1 cellular context compared by ENCODE assay signal in genomic region chr6:26553739-26554668, GRCh38.
A peak's percentile ranks its signal among the peaks of the same experiment; 100 is the strongest.
TF ChIP-seq lines count a peak whose summit lies in the region.

No MANE protein-coding gene starts in this region.

TF ChIP-seq in HepG2, 621 proteins besides CTCF, POLR2A, EP300 and RAD21 (continued from another document and continues in another):
- no peak for TF ChIP-seq ZNF276 (CRISPR knock-in tag; IDR thresholded peaks at IDR 0.05; ENCODE audit: low read depth)
- no peak for TF ChIP-seq HOXA9 (CRISPR knock-in tag; IDR thresholded peaks at IDR 0.05; ENCODE audit: borderline replicate concordance)
- peak; percentile 66 for TF ChIP-seq PHF5A (CRISPR knock-in tag; IDR thresholded peaks at IDR 0.05; ENCODE audit: low read depth, unreplicated experiment)
- TF ChIP-seq RXRB (CRISPR knock-in tag; IDR thresholded peaks at IDR 0.05; ENCODE audit: borderline replicate concordance) = peak; percentile 53; the same call in 1 of the 2 replicates
- peak; percentile 26; the same call in 1 of the 2 replicates for TF ChIP-seq PHF20 (CRISPR knock-in tag; IDR thresholded peaks at IDR 0.05)
- TF ChIP-seq MEIS2 (CRISPR knock-in tag; IDR thresholded peaks at IDR 0.05) = peak; percentile 28; the same call in 1 of the 2 replicates
- TF ChIP-seq HOXA5 (CRISPR knock-in tag; IDR thresholded peaks at IDR 0.05) = peak; percentile 88
- TF ChIP-seq YY1 (IDR thresholded peaks at IDR 0.05; ENCODE audit: insufficient read depth, insufficient replicate concordance, low read depth, low read length) = no peak
- TF ChIP-seq ARID4A (CRISPR knock-in tag; IDR thresholded peaks at IDR 0.05; ENCODE audit: borderline replicate concordance) = peak; percentile 51; the same call in 1 of the 2 replicates
- TF ChIP-seq ZNF24 (IDR thresholded peaks at IDR 0.05) = peak; percentile 99
- peak; percentile 70 for TF ChIP-seq BCL6 (CRISPR knock-in tag; IDR thresholded peaks at IDR 0.05)
- no peak for TF ChIP-seq PREB (CRISPR knock-in tag; IDR thresholded peaks at IDR 0.05)
- TF ChIP-seq CEBPB (IDR thresholded peaks at IDR 0.05; ENCODE audit: borderline replicate concordance, low read depth, low read length) = peak; percentile 40; the same call in 1 of the 2 replicates
- TF ChIP-seq ZNF292 (CRISPR knock-in tag; IDR thresholded peaks at IDR 0.05; ENCODE audit: borderline replicate concordance, low read depth) = no peak
- TF ChIP-seq ZKSCAN1 (IDR thresholded peaks at IDR 0.05; ENCODE audit: low read length) = peak; percentile 60
- TF ChIP-seq HNF1B (CRISPR knock-in tag; IDR thresholded peaks at IDR 0.05) = 0 out of 2 replicates have a peak, but pooled peaks have one; percentile 30
- TF ChIP-seq FOSL2 (CRISPR knock-in tag; IDR thresholded peaks at IDR 0.05) = peak; percentile 47; the same call in 1 of the 2 replicates
- TF ChIP-seq ZNF143 (CRISPR knock-in tag; IDR thresholded peaks at IDR 0.05) = 0 out of 2 replicates have a peak, but pooled peaks have one; percentile 29
- 0 out of 2 replicates have a peak, but pooled peaks have one; percentile 8 for TF ChIP-seq ZNF780A (CRISPR knock-in tag; IDR thresholded peaks at IDR 0.05)
- TF ChIP-seq ZUFSP (CRISPR knock-in tag; IDR thresholded peaks at IDR 0.05; ENCODE audit: borderline replicate concordance) = no peak
- peak; percentile 58; the same call in 1 of the 2 replicates for TF ChIP-seq THAP11 (CRISPR knock-in tag; IDR thresholded peaks at IDR 0.05)
- 0 out of 2 replicates have a peak, but pooled peaks have one; percentile 35 for TF ChIP-seq HINFP (CRISPR knock-in tag; IDR thresholded peaks at IDR 0.05; ENCODE audit: low read depth)
- no peak for TF ChIP-seq NR0B2 (CRISPR knock-in tag; IDR thresholded peaks at IDR 0.05)
- TF ChIP-seq KAT8 (CRISPR knock-in tag; IDR thresholded peaks at IDR 0.05) = peak; percentile 59; the same call in 1 of the 2 replicates
- peak; percentile 75; the same call in 1 of the 2 replicates for TF ChIP-seq FOXK1 (CRISPR knock-in tag; IDR thresholded peaks at IDR 0.05; ENCODE audit: borderline replicate concordance, low read depth)
- TF ChIP-seq ZNF512B (CRISPR knock-in tag; IDR thresholded peaks at IDR 0.05; ENCODE audit: borderline replicate concordance) = 0 out of 2 replicates have a peak, but pooled peaks have one; percentile 28
- peak in 1 of 2 experiments; percentile 56; a peak in 2 of 4 replicates for TF ChIP-seq KLF16 (CRISPR knock-in tag; IDR thresholded peaks at IDR 0.05)
- TF ChIP-seq ZNF777 (CRISPR knock-in tag; IDR thresholded peaks at IDR 0.05) = no peak; the same call in 1 of the 2 replicates
- TF ChIP-seq SSRP1 (CRISPR knock-in tag; IDR thresholded peaks at IDR 0.05) = peak; percentile 98
- TF ChIP-seq ZNF432 (CRISPR knock-in tag; IDR thresholded peaks at IDR 0.05; ENCODE audit: borderline replicate concordance) = no peak
- TF ChIP-seq ZNF281 (CRISPR knock-in tag; IDR thresholded peaks at IDR 0.05; ENCODE audit: borderline replicate concordance) = peak; percentile 10; the same call in 1 of the 2 replicates
- peak; percentile 74 for TF ChIP-seq ZGPAT (CRISPR knock-in tag; IDR thresholded peaks at IDR 0.05)
- no peak for TF ChIP-seq TMF1 (CRISPR knock-in tag; IDR thresholded peaks at IDR 0.05; ENCODE audit: low read depth)
